In genomic region chr2:28649481-28650260, GRCh38 we compare ENCODE assay signal across 9 cellular contexts.
DNase-seq lines count a peak whose midpoint lies in the region; ATAC-seq and TF ChIP-seq lines count a peak whose summit lies in the region.
"Had no signal": no experiment of that assay in that cellular context is flagged by ENCODE, and none has a peak within 500 bp of the region (broad histone marks: within the 10 kb centered on the region; RNA-seq: fewer than 3 reads in every experiment).

No MANE protein-coding gene starts in this region.

- H3K36me3 Mint-ChIP-seq in CD4-positive, CD25-positive, alpha-beta regulatory T cell = no peaks in the 10 kb centered on the region
- no peaks in the 10 kb centered on the region for H3K36me3 Mint-ChIP-seq in activated T-helper 17 cell treated with anti-CD3 and anti-CD28 coated beads, Interleukin-2, amount 50 U/mL, for 72 hours (ENCODE audit: low read depth)
- no peaks in the 10 kb centered on the region for H3K36me3 Mint-ChIP-seq in endothelial cell (ENCODE audit: low read depth, unreplicated experiment)

- H3K27me3 Mint-ChIP-seq in CD4-positive, CD25-positive, alpha-beta regulatory T cell = no peaks in the 10 kb centered on the region
- no peaks in the 10 kb centered on the region for H3K27me3 Mint-ChIP-seq in activated T-helper 17 cell treated with anti-CD3 and anti-CD28 coated beads, Interleukin-2, amount 50 U/mL, for 72 hours
- peaks cover 3% of the 10 kb centered on the region for H3K27me3 Mint-ChIP-seq in endothelial cell (ENCODE audit: unreplicated experiment)

- TF ChIP-seq CTCF in endothelial cell (IDR thresholded peaks at IDR 0.05; ENCODE audit: unreplicated experiment) = no peak
- no peak for TF ChIP-seq CTCF in left ventricle myocardium inferior (IDR thresholded peaks at IDR 0.05; ENCODE audit: borderline replicate concordance)

- peak overlapping the region; percentile 53 to 91 (median 82) for H3K27ac Mint-ChIP-seq in CD4-positive, CD25-positive, alpha-beta regulatory T cell
- H3K27ac Mint-ChIP-seq in activated T-helper 17 cell treated with anti-CD3 and anti-CD28 coated beads, Interleukin-2, amount 50 U/mL, for 72 hours = peak overlapping the region; percentile 82
- no peak overlapping the region for H3K27ac Mint-ChIP-seq in endothelial cell (ENCODE audit: unreplicated experiment)

- no peak overlapping the region for H3K14ac ChIP-seq in neuronal stem cell (ENCODE audit: low read length)

- H2BK12ac ChIP-seq in neuronal stem cell (ENCODE audit: low read length) = no peak overlapping the region

- WGBS in neuronal stem cell (ENCODE audit: extremely low coverage in 2 of 2, insufficient read length in 2 of 2, insufficient replicate concordance in 1 of 2), 2 donors = no CpG with 5 or more reads among the region's 8 CpGs

- H3K18ac ChIP-seq in neuronal stem cell (ENCODE audit: low read length) = no peak overlapping the region

- no peak overlapping the region for H3K4me2 ChIP-seq in neuronal stem cell (ENCODE audit: insufficient read depth, low read length, poor library complexity, severe bottlenecking)

- H2AFZ ChIP-seq in neuronal stem cell (ENCODE audit: low read length) = peak overlapping the region; percentile 4

- H3K9me3 Mint-ChIP-seq in CD4-positive, CD25-positive, alpha-beta regulatory T cell = no peaks in the 10 kb centered on the region
- no peaks in the 10 kb centered on the region for H3K9me3 Mint-ChIP-seq in activated T-helper 17 cell treated with anti-CD3 and anti-CD28 coated beads, Interleukin-2, amount 50 U/mL, for 72 hours
- H3K9me3 Mint-ChIP-seq in endothelial cell (ENCODE audit: unreplicated experiment) = no peaks in the 10 kb centered on the region

- no peak overlapping the region for H4K91ac ChIP-seq in neuronal stem cell (ENCODE audit: low read depth, low read length, poor library complexity)

- intact Hi-C loops in left ventricle myocardium inferior (cut with micrococcal nuclease) = no loop called here

- H3K27ac ChIP-seq in CD4-positive, CD25-positive, alpha-beta regulatory T cell (ENCODE audit: insufficient read depth, low read length, poor library complexity, severe bottlenecking) = no peak overlapping the region
- H3K27ac ChIP-seq in neuronal stem cell (replicated peaks; ENCODE audit: low read length) (no peak overlapping the region), left ventricle myocardium inferior (replicated peaks) (no peak overlapping the region)

- H3K4ac ChIP-seq in neuronal stem cell (ENCODE audit: low read length) = no peak overlapping the region

- no peaks in the 10 kb centered on the region for H3K36me3 ChIP-seq in CD4-positive, CD25-positive, alpha-beta regulatory T cell (ENCODE audit: control insufficient read depth, insufficient read depth, low read length)
- H3K36me3 ChIP-seq in neuronal stem cell (replicated peaks in 1 of 2; ENCODE audit: control insufficient read depth in 2 of 2, insufficient read depth in 2 of 2, low read length in 2 of 2) = no peaks in the 10 kb centered on the region
- H3K36me3 ChIP-seq in left ventricle myocardium inferior = no peaks in the 10 kb centered on the region

- H3K27me3 ChIP-seq in CD4-positive, CD25-positive, alpha-beta regulatory T cell (ENCODE audit: control insufficient read depth, insufficient read depth, low read length) = no peaks in the 10 kb centered on the region
- H3K27me3 ChIP-seq in neuronal stem cell (ENCODE audit: control insufficient read depth in 3 of 3, insufficient read depth in 3 of 3, low read depth in 1 of 3, low read length in 3 of 3) (no peaks in the 10 kb centered on the region), left ventricle myocardium inferior (ENCODE audit: low read depth) (no peaks in the 10 kb centered on the region)

- H2BK120ac ChIP-seq in neuronal stem cell (ENCODE audit: low read depth, low read length) = no peak overlapping the region

- no peak overlapping the region for H2BK5ac ChIP-seq in neuronal stem cell (ENCODE audit: low read length)

- H4K8ac ChIP-seq in neuronal stem cell (ENCODE audit: low read depth, low read length) = no peak overlapping the region

- H2BK15ac ChIP-seq in neuronal stem cell (ENCODE audit: low read length) = no peak overlapping the region

- no peak overlapping the region for H2AK5ac ChIP-seq in neuronal stem cell (ENCODE audit: low read depth, low read length)

- peak overlapping the region in 2 of 4 donors; percentile 13 to 37 for H3K4me3 Mint-ChIP-seq in CD4-positive, CD25-positive, alpha-beta regulatory T cell
- H3K4me3 Mint-ChIP-seq in activated T-helper 17 cell treated with anti-CD3 and anti-CD28 coated beads, Interleukin-2, amount 50 U/mL, for 72 hours = peak overlapping the region; percentile 71
- no peak overlapping the region for H3K4me3 Mint-ChIP-seq in endothelial cell (ENCODE audit: unreplicated experiment)

- no peaks in the 10 kb centered on the region for H3K9me3 ChIP-seq in CD4-positive, CD25-positive, alpha-beta regulatory T cell (ENCODE audit: control insufficient read depth in 2 of 2, low read length in 2 of 2)
- H3K9me3 ChIP-seq in neuronal stem cell (replicated peaks in 1 of 2; ENCODE audit: control insufficient read depth in 2 of 2, insufficient read depth in 1 of 2, low read depth in 1 of 2, low read length in 2 of 2) (no peaks in the 10 kb centered on the region), left ventricle myocardium inferior (replicated peaks) (no peaks in the 10 kb centered on the region)

- peaks cover 10% of the 10 kb centered on the region for H3K4me1 ChIP-seq in CD4-positive, CD25-positive, alpha-beta regulatory T cell (ENCODE audit: control insufficient read depth, insufficient read depth, low read length, poor library complexity, severe bottlenecking)
- H3K4me1 ChIP-seq in neuronal stem cell (ENCODE audit: control insufficient read depth in 2 of 2, insufficient read depth in 1 of 2, low read depth in 1 of 2, low read length in 2 of 2) (peaks cover 9 to 40% of the 10 kb centered on the region in 2 donors), left ventricle myocardium inferior (peaks cover 4% of the 10 kb centered on the region)

- H3K9ac ChIP-seq in neuronal stem cell (ENCODE audit: low read depth, low read length, poor library complexity) = no peak overlapping the region

- H3K79me1 ChIP-seq in neuronal stem cell (ENCODE audit: low read depth, low read length) = no peaks in the 10 kb centered on the region

- no peak overlapping the region for H3K23ac ChIP-seq in neuronal stem cell (ENCODE audit: low read depth, low read length, poor library complexity)

- peak; percentile 64 to 68 for ATAC-seq in CD4-positive, CD25-positive, alpha-beta regulatory T cell (ENCODE audit: low read depth in 2 of 2)
- ATAC-seq in HG02852 (IDR thresholded peaks at IDR 0.05; ENCODE audit: unreplicated experiment) (peak; percentile 73), HG03097 (IDR thresholded peaks at IDR 0.05; ENCODE audit: low FRiP score, unreplicated experiment) (no peak)
- peak; percentile 99 for ATAC-seq in activated T-helper 17 cell treated with anti-CD3 and anti-CD28 coated beads, Interleukin-2, amount 50 U/mL, for 72 hours (replicated peaks)

- H3K4me1 Mint-ChIP-seq in CD4-positive, CD25-positive, alpha-beta regulatory T cell = peaks cover 0 to 19% (median 15%) of the 10 kb centered on the region in 4 donors
- peaks cover 27% of the 10 kb centered on the region for H3K4me1 Mint-ChIP-seq in activated T-helper 17 cell treated with anti-CD3 and anti-CD28 coated beads, Interleukin-2, amount 50 U/mL, for 72 hours
- H3K4me1 Mint-ChIP-seq in endothelial cell (ENCODE audit: unreplicated experiment) = no peaks in the 10 kb centered on the region

- no peak overlapping the region for H3K4me3 ChIP-seq in CD4-positive, CD25-positive, alpha-beta regulatory T cell (ENCODE audit: low read depth, low read length)
- H3K4me3 ChIP-seq in neuronal stem cell (ENCODE audit: low read length in 2 of 2) (no peak overlapping the region), left ventricle myocardium inferior (no peak overlapping the region)

- peak in 1 of 3 donors; percentile 55 for DNase-seq in CD4-positive, CD25-positive, alpha-beta regulatory T cell
- DNase-seq in neuronal stem cell (ENCODE audit: low spot score) (no peak), endothelial cell (ENCODE audit: low spot score) (no peak), left ventricle myocardium inferior (no peak), globus pallidus (ENCODE audit: low spot score) (no peak)
- DNase-seq: NCI-H2171 had no signal
